ENCODE assay signal across 9 cellular contexts in the genomic region with DNA sequence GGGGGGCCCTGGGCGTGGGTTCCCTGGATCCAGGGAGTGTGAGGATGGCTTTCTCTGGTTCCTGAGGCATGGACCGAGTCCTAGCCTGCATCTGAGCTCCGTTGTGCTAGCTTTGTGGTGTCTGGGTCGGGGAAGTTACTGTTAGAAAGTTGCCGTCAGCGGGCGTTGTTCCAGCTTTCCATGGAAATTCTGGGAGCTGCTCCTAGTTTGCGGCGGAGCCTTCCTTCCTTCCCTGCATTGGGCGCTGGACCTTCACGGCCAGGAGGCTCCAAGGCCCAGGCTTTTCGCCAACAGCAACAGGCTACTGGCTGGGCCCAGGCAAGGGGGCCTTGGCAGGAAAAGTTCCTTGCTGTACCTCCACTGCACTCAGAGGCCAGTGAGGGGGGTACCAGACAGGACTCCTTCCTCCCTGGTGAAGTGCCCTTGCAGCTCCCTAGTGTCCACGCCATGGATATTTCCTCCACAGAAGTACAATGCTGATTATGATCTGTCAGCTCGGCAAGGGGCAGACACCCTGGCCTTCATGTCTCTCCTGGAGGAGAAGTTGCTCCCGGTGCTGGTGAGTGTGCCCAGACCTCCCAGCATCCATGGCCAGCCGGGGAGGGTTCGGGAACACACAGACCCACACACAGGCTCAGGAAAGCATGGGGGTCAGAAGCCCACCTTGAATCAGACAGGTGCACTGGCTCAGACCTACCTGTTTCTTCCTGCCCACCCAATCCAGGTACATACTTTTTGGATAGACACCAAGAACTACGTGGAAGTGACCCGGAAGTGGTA. TPM values are rescaled to one million over a fixed set of nuclear protein-coding genes. Genes with fewer than 3 reads are reported as not detected.
A peak's percentile ranks its signal among the peaks of the same experiment; 100 is the strongest.
DNase-seq lines count a peak whose midpoint lies in the region; ATAC-seq and TF ChIP-seq lines count a peak whose summit lies in the region.
"Not testable (repeated sequence)": the region's sequence is repeated elsewhere in the genome, so short reads cannot be mapped to it uniquely, and the experiment has no call there.
"Had no signal": no experiment of that assay in that cellular context is flagged by ENCODE, and none has a peak within 500 bp of the region (broad histone marks: within the 10 kb centered on the region; RNA-seq: fewer than 3 reads in every experiment).

No MANE protein-coding gene starts in this region.

- H3K9ac ChIP-seq in adipocyte (ENCODE audit: low read length): peak overlapping the region; percentile 15

- H3K36me3 Mint-ChIP-seq in chondrocyte (ENCODE audit: low read depth): not testable (repeated sequence)

- peaks cover 36% of the 10 kb centered on the region for H3K4me1 Mint-ChIP-seq in chondrocyte (ENCODE audit: low read depth)

- H3K27me3 Mint-ChIP-seq in chondrocyte (ENCODE audit: low read depth): not testable (repeated sequence)

- not testable (repeated sequence) for TF ChIP-seq EP300 in esophagus muscularis mucosa (IDR thresholded peaks at IDR 0.05)

- H3K4me3 ChIP-seq in adipocyte (ENCODE audit: low read length); esophagus muscularis mucosa; testis: not testable (repeated sequence)
- H3K4me3 ChIP-seq in heart right ventricle: peak overlapping the region in 1 of 10 donors; percentile 24

- WGBS in esophagus muscularis mucosa: 51% methylated on average over 13 of the region's 19 CpGs
- WGBS in heart right ventricle, 2 donors: 61 to 66% methylated on average over 18 to 19 of the region's 19 CpGs
- 56 to 65% methylated on average over 7 to 19 of the region's 19 CpGs for WGBS in testis, 2 donors

- not testable (repeated sequence) for DNase-seq in adipocyte (ENCODE audit: low read depth); esophagus muscularis mucosa (ENCODE audit: extremely low spot score)
- peak; percentile 47 for DNase-seq in chondrocyte (ENCODE audit: low spot score)
- DNase-seq in heart right ventricle: peak in 1 of 2 donors; percentile 74
- peak; percentile 10 for DNase-seq in midbrain (lab: John Stamatoyannopoulos, UW)
- DNase-seq in posterior vena cava (ENCODE audit: low spot score): peak; percentile 92
- peak; percentile 47 for DNase-seq in testis

- H3K36me3 ChIP-seq in adipocyte (ENCODE audit: control insufficient read depth, insufficient read depth, low read length, severe bottlenecking); testis (ENCODE audit: low read depth, missing control alignments): not testable (repeated sequence)
- peaks cover 0 to 39% (median 28%) of the 10 kb centered on the region in 4 donors for H3K36me3 ChIP-seq in esophagus muscularis mucosa
- peaks cover 0 to 30% (median 0%) of the 10 kb centered on the region in 9 donors for H3K36me3 ChIP-seq in heart right ventricle

- intact Hi-C loops in esophagus muscularis mucosa (cut with DNase I); heart right ventricle (cut with DNase I); posterior vena cava (cut with DNase I); testis (cut with DNase I; ENCODE audit: low total_unique reads): not testable (repeated sequence)

- not testable (repeated sequence) for TF ChIP-seq POLR2A in esophagus muscularis mucosa (IDR thresholded peaks at IDR 0.05; ENCODE audit: low read depth); testis (IDR thresholded peaks at IDR 0.05)

- H3K4me1 ChIP-seq in adipocyte (ENCODE audit: control insufficient read depth, insufficient read depth, low read length): peaks cover 23% of the 10 kb centered on the region
- H3K4me1 ChIP-seq in esophagus muscularis mucosa: peaks cover 19 to 40% (median 33%) of the 10 kb centered on the region in 4 donors
- H3K4me1 ChIP-seq in heart right ventricle: peaks cover 9 to 44% (median 26%) of the 10 kb centered on the region in 9 donors
- peaks cover 19% of the 10 kb centered on the region for H3K4me1 ChIP-seq in testis

- H3K27me3 ChIP-seq in adipocyte (replicated peaks; ENCODE audit: control insufficient read depth, insufficient read depth, low read length); esophagus muscularis mucosa; heart right ventricle; testis: not testable (repeated sequence)

- TF ChIP-seq CTCF in C4-2B (conservative IDR thresholded peaks at IDR 0.05); chondrocyte (IDR thresholded peaks at IDR 0.05); esophagus muscularis mucosa (IDR thresholded peaks at IDR 0.05); heart right ventricle (IDR thresholded peaks at IDR 0.05); testis (IDR thresholded peaks at IDR 0.05): not testable (repeated sequence)

- not testable (repeated sequence) for H3K4me3 Mint-ChIP-seq in chondrocyte (ENCODE audit: unreplicated experiment)

- not testable (repeated sequence) for ATAC-seq in heart right ventricle

- H3K9me3 ChIP-seq in adipocyte (ENCODE audit: control insufficient read depth, low read length); esophagus muscularis mucosa; heart right ventricle; testis: not testable (repeated sequence)

- not testable (repeated sequence) for H3K9me3 Mint-ChIP-seq in chondrocyte (ENCODE audit: low read depth)

- H3K27ac ChIP-seq in C4-2B (peak overlapping the region; percentile 42), esophagus muscularis mucosa (replicated peaks in 1 of 4) (peak overlapping the region; percentile 28 to 46 (median 41)), heart right ventricle (peak overlapping the region in 6 of 10 donors; percentile 30 to 100 (median 85))
- not testable (repeated sequence) for H3K27ac ChIP-seq in testis

- peak overlapping the region; percentile 49 for H3K27ac Mint-ChIP-seq in chondrocyte (ENCODE audit: unreplicated experiment)

RNA-seq across cellular contexts. Expression of gene MTX1, which starts 3.4 kb away (rescaled TPM):
- total RNA-seq in chondrocyte: 28.2 to 49.1 TPM (median 29.8 TPM) in 3 replicates
- 10 to 100 TPM; 34.1 to 52.8 (median 38.0) TPM for total RNA-seq in esophagus muscularis mucosa
- 10 to 100 TPM; 13.1 to 25.8 (median 17.1) TPM for total RNA-seq in heart right ventricle
- 10 to 100 TPM; 33.9 to 49.7 TPM for polyA plus RNA-seq in heart right ventricle
- 10 to 100 TPM; 20.9 to 26.8 TPM for total RNA-seq in posterior vena cava
- total RNA-seq in testis: 100 to 1,000 TPM in 1 of 2 donors, 10 to 100 TPM in 1; 77.1 to 118 TPM
- 161 TPM for polyA plus RNA-seq in testis (ENCODE audit: insufficient read depth, low read depth, low replicate concordance)

RNA-seq across cellular contexts. Expression of gene THBS3, which starts 4.2 kb away (rescaled TPM):
- total RNA-seq in chondrocyte (112 to 127 TPM (median 118 TPM) in 3 replicates), esophagus muscularis mucosa (10 to 100 TPM; 16.2 to 37.4 (median 23.4) TPM), heart right ventricle (1 to 10 TPM; 3.8 to 8.8 (median 6.4) TPM), posterior vena cava (10 to 100 TPM; 46.3 to 96.6 TPM), testis (10 to 100 TPM; 37.1 to 68.1 TPM)
- polyA plus RNA-seq in heart right ventricle (10 to 100 TPM in 1 of 2 donors, 1 to 10 TPM in 1; 4.9 to 23.5 TPM), testis (ENCODE audit: insufficient read depth, low read depth, low replicate concordance) (82.9 TPM)

RNA-seq across cellular contexts. Expression of gene TRIM46, which starts 38.2 kb away (rescaled TPM):
- total RNA-seq in chondrocyte (9.6 to 10.7 TPM (median 9.7 TPM) in 3 replicates), esophagus muscularis mucosa (1 to 10 TPM in 1 of 4 donors, under 1 TPM in 2, not detected in 1; 0.13 to 1.7 (median 0.17) TPM), heart right ventricle (under 1 TPM in 2 of 10 donors, not detected in 8; 0.10 to 0.35 TPM), posterior vena cava (1 to 10 TPM; 1.3 to 2.1 TPM), testis (1 to 10 TPM; 3.7 to 3.9 TPM)
- polyA plus RNA-seq in heart right ventricle (under 1 TPM; 0.04 to 0.07 TPM), testis (ENCODE audit: insufficient read depth, low read depth, low replicate concordance) (4.0 TPM)
- total RNA-seq: Peyer's patch had no signal

RNA-seq across cellular contexts. Expression of gene KRTCAP2, which starts 38.7 kb away (rescaled TPM):
- total RNA-seq in chondrocyte: 159 to 202 TPM (median 174 TPM) in 3 replicates
- total RNA-seq in esophagus muscularis mucosa: 100 to 1,000 TPM in 2 of 4 donors, 10 to 100 TPM in 2; 76.0 to 146 (median 108) TPM
- 100 to 1,000 TPM in 9 of 10 donors, 10 to 100 TPM in 1; 96.1 to 173 (median 114) TPM for total RNA-seq in heart right ventricle
- polyA plus RNA-seq in heart right ventricle: 100 to 1,000 TPM; 302 to 355 TPM
- total RNA-seq in posterior vena cava: 100 to 1,000 TPM; 145 to 146 TPM
- 100 to 1,000 TPM; 242 to 255 TPM for total RNA-seq in testis
- 397 TPM for polyA plus RNA-seq in testis (ENCODE audit: insufficient read depth, low read depth, low replicate concordance)

RNA-seq across cellular contexts. Expression of gene ENTREP3, which starts 43.4 kb away (rescaled TPM):
- total RNA-seq in chondrocyte: 34.0 to 42.8 TPM (median 42.8 TPM) in 3 replicates
- total RNA-seq in esophagus muscularis mucosa: 10 to 100 TPM; 15.1 to 38.7 (median 22.6) TPM
- 10 to 100 TPM in 7 of 10 donors, 1 to 10 TPM in 3; 8.6 to 21.0 (median 11.3) TPM for total RNA-seq in heart right ventricle
- polyA plus RNA-seq in heart right ventricle: 10 to 100 TPM in 1 of 2 donors, 1 to 10 TPM in 1; 7.1 to 13.7 TPM
- total RNA-seq in posterior vena cava: 10 to 100 TPM; 21.3 to 25.3 TPM
- 10 to 100 TPM; 14.3 to 15.8 TPM for total RNA-seq in testis
- 27.9 TPM for polyA plus RNA-seq in testis (ENCODE audit: insufficient read depth, low read depth, low replicate concordance)
